ENCODE assay signal across 24 cellular contexts in genomic region chr7:39404910-39405309, GRCh38.
A peak's percentile ranks its signal among the peaks of the same experiment; 100 is the strongest.
DNase-seq lines count a peak whose midpoint lies in the region; ATAC-seq, FAIRE-seq and TF ChIP-seq lines count a peak whose summit lies in the region.
"Had no signal": no experiment of that assay in that cellular context is flagged by ENCODE, and none has a peak within 500 bp of the region (broad histone marks: within the 10 kb centered on the region; RNA-seq: fewer than 3 reads in every experiment).

No MANE protein-coding gene starts in this region.

- H3K27me3 ChIP-seq in HepG2 (ENCODE audit: control insufficient read depth in 1 of 2, insufficient read depth in 2 of 2, low read length in 2 of 2) (no peaks in the 10 kb centered on the region), right lobe of liver (no peaks in the 10 kb centered on the region), K562 (ENCODE audit: control insufficient read depth in 2 of 2, insufficient read depth in 2 of 2, low read length in 2 of 2) (peaks cover 3 to 14% of the 10 kb centered on the region in 2 experiments; a peak in 3 of 5 replicates), adrenal gland (no peaks in the 10 kb centered on the region)
- H3K27me3 ChIP-seq: BLaER1 treated with 17β-estradiol and CSF1 and Interleukin-3, amounts not matched to agents 10 nM and 100 nM had no signal

- H3K27ac ChIP-seq in HepG2 (ENCODE audit: extremely low read length, insufficient read depth, low read length) (no peak overlapping the region), right lobe of liver (no peak overlapping the region), K562 (ENCODE audit: extremely low read depth, low read depth, low read length) (no peak overlapping the region), adrenal gland (no peak overlapping the region)
- H3K27ac ChIP-seq: 22Rv1; BLaER1 treated with 17β-estradiol and CSF1 and Interleukin-3, amounts not matched to agents 10 nM and 100 nM; C4-2B had no signal

- POLR2A ChIA-PET in HepG2 (lab: Yijun Ruan, JAX) (no interaction called here), K562 (lab: Yijun Ruan, JAX) (no interaction called here)

- TF ChIP-seq EP300 in HepG2 (IDR thresholded peaks at IDR 0.05; ENCODE audit: low read depth in 2 of 2, low read length in 2 of 2) (no peak), HepG2 (CRISPR knock-in tag; IDR thresholded peaks at IDR 0.05; ENCODE audit: borderline replicate concordance) (no peak), K562 (IDR thresholded peaks at IDR 0.05; ENCODE audit: low read length) (no peak)

- no peak for TF ChIP-seq RAD21 in HepG2 (CRISPR knock-in tag; IDR thresholded peaks at IDR 0.05)
- no peak for TF ChIP-seq RAD21 in K562 (CRISPR knock-in tag; conservative IDR thresholded peaks at IDR 0.05 in 1 of 2, IDR thresholded peaks at IDR 0.05 in 1 of 2)

- H3K9me3 ChIP-seq in HepG2 (ENCODE audit: low read length) (no peaks in the 10 kb centered on the region), right lobe of liver (no peaks in the 10 kb centered on the region), K562 (replicated peaks; ENCODE audit: control insufficient read depth, insufficient read depth, low read depth, low read length) (no peaks in the 10 kb centered on the region), adrenal gland (replicated peaks in 1 of 3) (no peaks in the 10 kb centered on the region)
- H3K9me3 ChIP-seq: BLaER1 treated with 17β-estradiol and CSF1 and Interleukin-3, amounts not matched to agents 10 nM and 100 nM; Caco-2 had no signal

- no peak for ATAC-seq in HepG2
- ATAC-seq in right lobe of liver = no peak
- no peak for ATAC-seq in K562
- no peak for ATAC-seq in GM18870 (IDR thresholded peaks at IDR 0.05; ENCODE audit: unreplicated experiment)
- ATAC-seq: CD8-positive, alpha-beta T cell had no signal

- no peaks in the 10 kb centered on the region for H4K20me1 ChIP-seq in HepG2 (ENCODE audit: insufficient read depth, low read length)
- H4K20me1 ChIP-seq in K562 (replicated peaks; ENCODE audit: control insufficient read depth, insufficient read depth, low read length) = no peaks in the 10 kb centered on the region
- H4K20me1 ChIP-seq: BLaER1 treated with 17β-estradiol and CSF1 and Interleukin-3, amounts not matched to agents 10 nM and 100 nM had no signal

- H3K4me2 ChIP-seq in HepG2 (ENCODE audit: low read depth, low read length) (no peak overlapping the region), K562 (ENCODE audit: insufficient read depth, low read length) (no peak overlapping the region)
- H3K4me2 ChIP-seq: BLaER1 treated with 17β-estradiol and CSF1 and Interleukin-3, amounts not matched to agents 10 nM and 100 nM had no signal

- CTCF ChIA-PET in HepG2 (lab: Yijun Ruan, JAX; ENCODE audit: low intra/inter-chr PET ratio, low total read pairs) = no interaction called here
- CTCF ChIA-PET in K562 (lab: Yijun Ruan, JAX; ENCODE audit: low intra/inter-chr PET ratio) = no interaction called here

- intact Hi-C loops in HepG2 (cut with micrococcal nuclease; ENCODE audit: unreplicated experiment) (no loop called here), right lobe of liver (cut with DNase I) (no loop called here), K562 (cut with micrococcal nuclease) (no loop called here), adrenal gland (cut with DNase I) (no loop called here)

- H2AFZ ChIP-seq in HepG2 (ENCODE audit: low read length) = no peak overlapping the region
- H2AFZ ChIP-seq in K562 (ENCODE audit: low read depth, low read length) = no peak overlapping the region

- no peaks in the 10 kb centered on the region for H3K9me1 ChIP-seq in K562 (ENCODE audit: control insufficient read depth, insufficient read depth, low read length)

- H3K9ac ChIP-seq in HepG2 (ENCODE audit: insufficient read depth, low read depth, low read length) (no peak overlapping the region), K562 (ENCODE audit: insufficient read depth in 1 of 2, low read depth in 2 of 2, low read length in 2 of 2) (no peak overlapping the region)
- H3K9ac ChIP-seq: BLaER1 treated with 17β-estradiol and CSF1 and Interleukin-3, amounts not matched to agents 10 nM and 100 nM had no signal

- no peak for TF ChIP-seq POLR2A in HepG2 (IDR thresholded peaks at IDR 0.05; ENCODE audit: insufficient read depth in 1 of 2, low read depth in 2 of 2, low read length in 2 of 2)
- no peak for TF ChIP-seq POLR2A in right lobe of liver (IDR thresholded peaks at IDR 0.05)
- TF ChIP-seq POLR2A in K562 (conservative IDR thresholded peaks at IDR 0.05) = no peak
- TF ChIP-seq POLR2A in adrenal gland (IDR thresholded peaks at IDR 0.05) = no peak

- in situ Hi-C loops in HepG2 (cut with HindIII; ENCODE audit: extremely low pct_ligation_motif_present, low pct_unique_long_range_greater_than_20kb) = no loop called here
- in situ Hi-C loops in K562 (cut with MboI) = no loop called here

- FAIRE-seq in HepG2 (lab: Jason Lieb, UNC) (no peak), G401.6 (lab: Jason Lieb, UNC) (peak; percentile 79), K562 (lab: Jason Lieb, UNC) (no peak)
- FAIRE-seq: D721Med, GM12891 had no signal

- H3K4me1 ChIP-seq in HepG2 (ENCODE audit: insufficient read depth, low read length) (peaks cover 22% of the 10 kb centered on the region), right lobe of liver (no peaks in the 10 kb centered on the region), K562 (replicated peaks in 1 of 2; ENCODE audit: control insufficient read depth in 2 of 2, insufficient read depth in 2 of 2, low read length in 2 of 2) (no peaks in the 10 kb centered on the region), adrenal gland (replicated peaks in 1 of 2) (no peaks in the 10 kb centered on the region)
- H3K4me1 ChIP-seq: BLaER1 treated with 17β-estradiol and CSF1 and Interleukin-3, amounts not matched to agents 10 nM and 100 nM; Caco-2 had no signal

- H3K79me2 ChIP-seq in HepG2 (ENCODE audit: insufficient read depth, low read length) (no peaks in the 10 kb centered on the region), K562 (ENCODE audit: control insufficient read depth, insufficient read depth, low read length) (no peaks in the 10 kb centered on the region)

- H3K36me3 ChIP-seq in HepG2 (replicated peaks in 1 of 2; ENCODE audit: control insufficient read depth in 1 of 2, insufficient read depth in 2 of 2, low read length in 2 of 2) = no peaks in the 10 kb centered on the region
- no peaks in the 10 kb centered on the region for H3K36me3 ChIP-seq in right lobe of liver
- H3K36me3 ChIP-seq in K562 (ENCODE audit: control insufficient read depth, insufficient read depth, low read length) = no peaks in the 10 kb centered on the region
- H3K36me3 ChIP-seq in adrenal gland (replicated peaks in 1 of 2) = no peaks in the 10 kb centered on the region
- H3K36me3 ChIP-seq: BLaER1 treated with 17β-estradiol and CSF1 and Interleukin-3, amounts not matched to agents 10 nM and 100 nM had no signal

- 79% methylated on average over 1 of the region's 1 CpG for WGBS in HepG2 (ENCODE audit: low lambda C conversion rate)
- WGBS in right lobe of liver (ENCODE audit: insufficient coverage, low coverage, low lambda C conversion rate, missing lambda C conversion rate) = 86% methylated on average over 1 of the region's 1 CpG
- 0% methylated on average over 1 of the region's 1 CpG for WGBS in K562 (ENCODE audit: insufficient coverage, low coverage, missing lambda C conversion rate)
- 68 to 81% (median 78%) methylated on average over 1 of the region's 1 CpG for WGBS in adrenal gland, 4 donors

- BruUV-seq in HepG2 (replicated peaks; lab: Mats Ljungman, UMichigan) (no TSS peak), K562 (replicated peaks; lab: Mats Ljungman, UMichigan) (no TSS peak)

- DNase-seq in HepG2 (ENCODE audit: low spot score) (no peak), right lobe of liver (no peak), K562 (ENCODE audit: extremely low read depth in 1 of 4, low spot score in 3 of 4) (no peak), GM19240 (ENCODE audit: insufficient read length, low spot score) (no peak), adrenal gland (no peak)
- DNase-seq: AML-193; Caco-2; Calu3; CD4-positive, alpha-beta T cell; CD8-positive, alpha-beta T cell; DMS 273 treated with DMSO at 0.1 percent for 48 hours; DMS153; DMS53; DMS79; DND-41; EL; GF-D8 had no signal

- TF ChIP-seq CTCF in HepG2 (CRISPR knock-in tag; IDR thresholded peaks at IDR 0.05) = no peak
- no peak for TF ChIP-seq CTCF in right lobe of liver (IDR thresholded peaks at IDR 0.05)
- TF ChIP-seq CTCF in K562 (IDR thresholded peaks at IDR 0.05 in 2 of 3, conservative IDR thresholded peaks at IDR 0.05 in 1 of 3; ENCODE audit: insufficient read depth in 2 of 3, low read depth in 1 of 3, low read length in 3 of 3) = no peak
- TF ChIP-seq CTCF in adrenal gland (IDR thresholded peaks at IDR 0.05) = no peak

- H3K4me3 ChIP-seq in HepG2 (replicated peaks in 1 of 3; ENCODE audit: insufficient read depth in 1 of 3, low read depth in 2 of 3, low read length in 3 of 3) (no peak overlapping the region), right lobe of liver (no peak overlapping the region), K562 (no peak overlapping the region), adrenal gland (no peak overlapping the region)
- H3K4me3 ChIP-seq: BLaER1 treated with 17β-estradiol and CSF1 and Interleukin-3, amounts not matched to agents 10 nM and 100 nM had no signal

TF ChIP-seq in HepG2, 621 proteins besides CTCF, POLR2A, EP300 and RAD21:
- TF ChIP-seq MTA3 (CRISPR knock-in tag; IDR thresholded peaks at IDR 0.05) (no peak), MAFF (IDR thresholded peaks at IDR 0.05; ENCODE audit: low read depth, low read length) (peak; percentile 96), MAFK (conservative IDR thresholded peaks at IDR 0.05 in 1 of 2, IDR thresholded peaks at IDR 0.05 in 1 of 2; ENCODE audit: low read length in 2 of 2) (peak; percentile 94 to 98), KAT8 (CRISPR knock-in tag; IDR thresholded peaks at IDR 0.05) (no peak), AGO1 (IDR thresholded peaks at IDR 0.05; ENCODE audit: low read depth, low read length, poor library complexity, severe bottlenecking) (no peak), ONECUT2 (CRISPR knock-in tag; IDR thresholded peaks at IDR 0.05) (no peak)

TF ChIP-seq in K562, 482 proteins besides CTCF, POLR2A, EP300 and RAD21:
- TF ChIP-seq MAFF (IDR thresholded peaks at IDR 0.05; ENCODE audit: low read length) (peak; percentile 97), ZNF655 (CRISPR knock-in tag; IDR thresholded peaks at IDR 0.05) (no peak), MAFK (IDR thresholded peaks at IDR 0.05; ENCODE audit: low read length) (peak; percentile 98), C11orf30 (IDR thresholded peaks at IDR 0.05; ENCODE audit: low read depth) (peak; percentile 91), MAFG (tag; conservative IDR thresholded peaks at IDR 0.05) (peak; percentile 93), ZNF316 (IDR thresholded peaks at IDR 0.05) (peak; percentile 96), ARID2 (IDR thresholded peaks at IDR 0.05) (no peak)

Comparison
In these comparisons a context has a peak if more than half of its experiments do, and no peak if none do; other contexts are left out.
1. Of the 241 proteins assayed by ChIP-seq in both HepG2 and K562: peak only in HepG2: none; only in K562: MAFG; in both: MAFF and MAFK; in neither: 238.